In the genomic region with DNA sequence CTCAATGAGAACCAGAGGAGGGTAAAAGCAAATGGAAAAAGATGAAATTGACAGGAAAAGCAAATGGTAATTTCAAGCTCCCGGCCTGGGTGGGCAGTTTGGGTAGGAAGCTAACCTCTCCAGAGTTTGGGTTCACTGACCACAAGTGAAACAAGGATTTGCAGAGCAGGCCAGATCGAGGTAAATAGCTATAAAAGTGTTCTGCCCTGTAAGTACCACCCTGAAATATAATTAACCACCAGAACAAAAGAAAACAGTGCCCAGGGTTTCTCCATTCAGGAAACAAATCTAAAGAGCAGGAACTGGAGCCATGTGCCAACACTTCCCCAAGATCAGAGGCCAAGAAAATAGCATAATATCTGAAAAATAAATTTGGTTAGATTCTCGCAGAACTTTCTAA, we compare ENCODE assay signal across 24 cellular contexts.
"Had no signal": no experiment of that assay in that cellular context is flagged by ENCODE, and none has a peak within 500 bp of the region (broad histone marks: within the 10 kb centered on the region; RNA-seq: fewer than 3 reads in every experiment).

No MANE protein-coding gene starts in this region.

- H3K4me3 Mint-ChIP-seq: activated CD4-positive, alpha-beta memory T cell treated with anti-CD3 and anti-CD28 coated beads for 36 hours; activated CD4-positive, alpha-beta T cell treated with anti-CD3 and anti-CD28 coated beads, Interleukin-2, amount 10 ng/mL, durations not matched to agents 7 days and 5 days; activated naive CD4-positive, alpha-beta T cell treated with anti-CD3 and anti-CD28 coated beads for 36 hours; activated naive CD8-positive, alpha-beta T cell; activated T-cell treated with anti-CD3 and anti-CD28 coated beads, Interleukin-2, amount 50 U/mL, for 4 hours; brain; central memory CD8-positive, alpha-beta T cell; T-cell had no signal

- H3K9me3 Mint-ChIP-seq: activated CD4-positive, alpha-beta memory T cell treated with anti-CD3 and anti-CD28 coated beads for 36 hours; activated CD4-positive, alpha-beta T cell treated with anti-CD3 and anti-CD28 coated beads, Interleukin-2, amount 10 ng/mL, durations not matched to agents 7 days and 5 days had no signal

- DNase-seq: activated CD4-positive, alpha-beta memory T cell treated with anti-CD3 and anti-CD28 coated beads for 36 hours; activated CD4-positive, alpha-beta T cell treated with anti-CD3 and anti-CD28 coated beads, Interleukin-2, amount 10 ng/mL, durations not matched to agents 7 days and 5 days; activated CD4-positive, CD25-positive, alpha-beta regulatory T cell; activated CD8-positive, alpha-beta memory T cell treated with anti-CD3 and anti-CD28 coated beads for 24 hours; activated gamma-delta T cell; activated naive CD4-positive, alpha-beta T cell treated with anti-CD3 and anti-CD28 coated beads for 36 hours; activated T-cell treated with anti-CD3 and anti-CD28 coated beads, Interleukin-2, amount 50 U/mL, for 4 hours; amygdala; Karpas-422; NCI-H1048; NCI-H1694; NCI-H2029 treated with DMSO at 0.1 percent for 48 hours; NCI-H2171; NCI-H2227 treated with DMSO at 0.1 percent for 48 hours; NCI-H446 treated with DMSO at 0.1 percent for 48 hours; NCI-H524 treated with DMSO at 0.1 percent for 48 hours; PC-9; SHP77 treated with DMSO at 0.1 percent for 48 hours; T-cell; T-helper 2 cell; T1000 had no signal

- H3K36me3 Mint-ChIP-seq: activated CD4-positive, alpha-beta memory T cell treated with anti-CD3 and anti-CD28 coated beads for 36 hours; activated naive CD8-positive, alpha-beta T cell; brain; T-cell had no signal

- H3K4me1 Mint-ChIP-seq: activated CD4-positive, alpha-beta T cell treated with anti-CD3 and anti-CD28 coated beads, Interleukin-2, amount 10 ng/mL, durations not matched to agents 7 days and 5 days; central memory CD8-positive, alpha-beta T cell; T-cell had no signal

- H3K27ac Mint-ChIP-seq: activated CD4-positive, alpha-beta memory T cell treated with anti-CD3 and anti-CD28 coated beads for 36 hours; activated CD4-positive, alpha-beta T cell treated with anti-CD3 and anti-CD28 coated beads, Interleukin-2, amount 10 ng/mL, durations not matched to agents 7 days and 5 days; activated naive CD4-positive, alpha-beta T cell treated with anti-CD3 and anti-CD28 coated beads for 36 hours; activated naive CD8-positive, alpha-beta T cell; brain; T-cell had no signal

- H3K27me3 Mint-ChIP-seq: activated CD4-positive, alpha-beta memory T cell treated with anti-CD3 and anti-CD28 coated beads for 36 hours; activated CD4-positive, alpha-beta T cell treated with anti-CD3 and anti-CD28 coated beads, Interleukin-2, amount 10 ng/mL, durations not matched to agents 7 days and 5 days; activated naive CD8-positive, alpha-beta T cell; brain; central memory CD8-positive, alpha-beta T cell; T-cell had no signal
